In genomic region chr13:63184693-63185092, GRCh38 we compare ENCODE assay signal across 17 cellular contexts.
DNase-seq lines count a peak whose midpoint lies in the region; ATAC-seq and TF ChIP-seq lines count a peak whose summit lies in the region.
"Had no signal": no experiment of that assay in that cellular context is flagged by ENCODE, and none has a peak within 500 bp of the region (broad histone marks: within the 10 kb centered on the region; RNA-seq: fewer than 3 reads in every experiment).

No MANE protein-coding gene starts in this region.

- H3K4me3 ChIP-seq in suprapubic skin (no peak overlapping the region), esophagus muscularis mucosa (no peak overlapping the region)
- H3K4me3 ChIP-seq: coronary artery, SK-N-MC had no signal

- H3K9me3 ChIP-seq in suprapubic skin (peaks cover 4% of the 10 kb centered on the region), esophagus muscularis mucosa (no peaks in the 10 kb centered on the region)

- TF ChIP-seq POLR2A in suprapubic skin (IDR thresholded peaks at IDR 0.05) (no peak), esophagus muscularis mucosa (IDR thresholded peaks at IDR 0.05; ENCODE audit: low read depth) (no peak)

- H3K4me1 ChIP-seq in suprapubic skin (no peaks in the 10 kb centered on the region), esophagus muscularis mucosa (no peaks in the 10 kb centered on the region)

- POLR2A ChIA-PET in WTC11 (lab: Charles Lee) = no interaction called here

- TF ChIP-seq EP300 in suprapubic skin (IDR thresholded peaks at IDR 0.05) (no peak), esophagus muscularis mucosa (IDR thresholded peaks at IDR 0.05) (no peak)

- CTCF ChIA-PET in WTC11 (lab: Charles Lee) = no interaction called here

- peaks cover 22% of the 10 kb centered on the region for H3K9me3 Mint-ChIP-seq in WTC11
- H3K9me3 Mint-ChIP-seq: activated CD4-positive, alpha-beta T cell treated with anti-CD3 and anti-CD28 coated beads, Interleukin-2, amount 10 ng/mL, durations not matched to agents 7 days and 5 days had no signal

- H3K27me3 ChIP-seq in suprapubic skin (no peaks in the 10 kb centered on the region), esophagus muscularis mucosa (no peaks in the 10 kb centered on the region)

- no peak overlapping the region for H3K27ac ChIP-seq in suprapubic skin
- no peak overlapping the region for H3K27ac ChIP-seq in esophagus muscularis mucosa (replicated peaks in 1 of 4)
- H3K27ac ChIP-seq: coronary artery, SK-N-MC had no signal

- H3K36me3 ChIP-seq in suprapubic skin = no peaks in the 10 kb centered on the region
- no peaks in the 10 kb centered on the region for H3K36me3 ChIP-seq in esophagus muscularis mucosa

- intact Hi-C loops in esophagus muscularis mucosa (cut with DNase I) = no loop called here

- TF ChIP-seq CTCF in WTC11 (IDR thresholded peaks at IDR 0.05) (no peak), suprapubic skin (IDR thresholded peaks at IDR 0.05) (no peak), esophagus muscularis mucosa (IDR thresholded peaks at IDR 0.05) (no peak)

- no peaks in the 10 kb centered on the region for H3K27me3 Mint-ChIP-seq in WTC11 (ENCODE audit: low read depth)
- H3K27me3 Mint-ChIP-seq: activated CD4-positive, alpha-beta T cell treated with anti-CD3 and anti-CD28 coated beads, Interleukin-2, amount 10 ng/mL, durations not matched to agents 7 days and 5 days; stimulated activated memory B cell treated with anti-CD40 and anti-IgM and Interleukin-4, amounts not matched to agents 10 μg/mL and 1 μg/mL and 100 μg/mL, for 72 hours had no signal

- WGBS in suprapubic skin = 80% methylated on average over 2 of the region's 2 CpGs
- 80% methylated on average over 2 of the region's 2 CpGs for WGBS in esophagus muscularis mucosa

- peaks cover 12% of the 10 kb centered on the region for H3K4me1 Mint-ChIP-seq in WTC11
- H3K4me1 Mint-ChIP-seq: activated CD4-positive, alpha-beta T cell treated with anti-CD3 and anti-CD28 coated beads, Interleukin-2, amount 10 ng/mL, durations not matched to agents 7 days and 5 days; CD14-positive monocyte; natural killer cell; stimulated activated memory B cell treated with anti-CD40 and anti-IgM and Interleukin-4, amounts not matched to agents 10 μg/mL and 1 μg/mL and 100 μg/mL, for 72 hours had no signal

- peak overlapping the region; percentile 90; the same call in 1 of the 2 replicates for H3K27ac Mint-ChIP-seq in WTC11
- H3K27ac Mint-ChIP-seq: activated CD4-positive, alpha-beta T cell treated with anti-CD3 and anti-CD28 coated beads, Interleukin-2, amount 10 ng/mL, durations not matched to agents 7 days and 5 days; CD14-positive monocyte; natural killer cell; stimulated activated memory B cell treated with anti-CD40 and anti-IgM and Interleukin-4, amounts not matched to agents 10 μg/mL and 1 μg/mL and 100 μg/mL, for 72 hours had no signal

- DNase-seq in AG08396 (ENCODE audit: low spot score) (peak; percentile 1), HS-27A (ENCODE audit: low read depth) (peak; percentile 81), WTC11 (ENCODE audit: low spot score) (peak; percentile 62), iPS-NIHi7 (ENCODE audit: extremely low spot score) (peak; percentile 76), suprapubic skin (ENCODE audit: low spot score in 2 of 2) (no peak), DMS153 treated with DMSO at 0.1 percent for 48 hours (lab: John Stamatoyannopoulos, UW; ENCODE audit: unreplicated experiment) (no peak), esophagus muscularis mucosa (ENCODE audit: extremely low spot score) (no peak)
- DNase-seq: activated CD4-positive, alpha-beta T cell treated with anti-CD3 and anti-CD28 coated beads, Interleukin-2, amount 10 ng/mL, durations not matched to agents 7 days and 5 days; activated gamma-delta T cell; KBM-7; natural killer cell; NCI-H2171 had no signal

- ATAC-seq in WTC11 (peak; percentile 100), HG03469 (IDR thresholded peaks at IDR 0.05; ENCODE audit: unreplicated experiment) (no peak)
- ATAC-seq: natural killer cell; stimulated activated memory B cell treated with anti-CD40 and anti-IgM and Interleukin-4, amounts not matched to agents 10 μg/mL and 1 μg/mL and 100 μg/mL, for 72 hours had no signal

- no peak overlapping the region for H3K4me3 Mint-ChIP-seq in WTC11
- H3K4me3 Mint-ChIP-seq: activated CD4-positive, alpha-beta T cell treated with anti-CD3 and anti-CD28 coated beads, Interleukin-2, amount 10 ng/mL, durations not matched to agents 7 days and 5 days; CD14-positive monocyte; natural killer cell; stimulated activated memory B cell treated with anti-CD40 and anti-IgM and Interleukin-4, amounts not matched to agents 10 μg/mL and 1 μg/mL and 100 μg/mL, for 72 hours had no signal

- peaks cover 21% of the 10 kb centered on the region for H3K36me3 Mint-ChIP-seq in WTC11
- H3K36me3 Mint-ChIP-seq: CD14-positive monocyte; natural killer cell; stimulated activated memory B cell treated with anti-CD40 and anti-IgM and Interleukin-4, amounts not matched to agents 10 μg/mL and 1 μg/mL and 100 μg/mL, for 72 hours had no signal

TF ChIP-seq in WTC11, 78 proteins besides CTCF, POLR2A, EP300 and RAD21:
- TF ChIP-seq ATF1 (CRISPR knock-in tag; IDR thresholded peaks at IDR 0.05) (no peak), NR2C2 (CRISPR knock-in tag; IDR thresholded peaks at IDR 0.05) (no peak), ZBTB43 (CRISPR knock-in tag; IDR thresholded peaks at IDR 0.05) (no peak), ERG (CRISPR knock-in tag; IDR thresholded peaks at IDR 0.05) (no peak), ZNF219 (CRISPR knock-in tag; IDR thresholded peaks at IDR 0.05; ENCODE audit: borderline replicate concordance) (no peak), NFYB (CRISPR knock-in tag; conservative IDR thresholded peaks at IDR 0.05; ENCODE audit: low read depth) (no peak)

Comparison
In these comparisons a context has a peak if more than half of its experiments do, and no peak if none do; other contexts are left out.
1. DNase-seq: peak in AG08396 (single experiment), HS-27A (single experiment), WTC11 (single experiment) and iPS-NIHi7 (single experiment); none in suprapubic skin (0 of 2), DMS153 treated with DMSO at 0.1 percent for 48 hours (single experiment) and esophagus muscularis mucosa (single experiment).